Comparison of ENCODE assay signal across 14 cellular contexts in genomic region chr6:121759370-121759769, GRCh38.
DNase-seq lines count a peak whose midpoint lies in the region; ATAC-seq, FAIRE-seq and TF ChIP-seq lines count a peak whose summit lies in the region.
"Had no signal": no experiment of that assay in that cellular context is flagged by ENCODE, and none has a peak within 500 bp of the region (broad histone marks: within the 10 kb centered on the region; RNA-seq: fewer than 3 reads in every experiment).

No MANE protein-coding gene starts in this region.

- dilution Hi-C loops in endothelial cell of umbilical vein (cut with MboI; ENCODE audit: extremely low pct_ligation_motif_present, low sequenced_read_pairs) = no loop called here

- peak; percentile 58 for ATAC-seq in GM18867 (IDR thresholded peaks at IDR 0.05; ENCODE audit: unreplicated experiment)
- peak; percentile 75 for ATAC-seq in HG02623 (IDR thresholded peaks at IDR 0.05; ENCODE audit: unreplicated experiment)
- ATAC-seq in HG03469 (IDR thresholded peaks at IDR 0.05; ENCODE audit: unreplicated experiment) = peak; percentile 40
- no peak for ATAC-seq in HG03139 (IDR thresholded peaks at IDR 0.05; ENCODE audit: unreplicated experiment)
- ATAC-seq: HepG2, left lung, SK-N-SH treated with all-trans-retinoic acid at 6 μM for 48 hours had no signal

- H3K4me3 ChIP-seq in endothelial cell of umbilical vein (replicated peaks in 1 of 3; ENCODE audit: insufficient read depth in 1 of 3, low read depth in 1 of 3, low read length in 3 of 3) = no peak overlapping the region
- H3K4me3 ChIP-seq: left lung, suprapubic skin had no signal

- DNase-seq in endothelial cell of umbilical vein (ENCODE audit: low read depth, low spot score) = peak; percentile 2
- DNase-seq in substantia nigra (lab: John Stamatoyannopoulos, UW) = no peak
- DNase-seq in mesenteric fat pad (ENCODE audit: low spot score) = no peak
- DNase-seq: activated naive CD4-positive, alpha-beta T cell treated with anti-CD3 and anti-CD28 coated beads, Interleukin-2, amount 10 ng/mL, durations not matched to agents 7 days and 5 days; HCEC 1CT; left lung; NCI-H1092 had no signal

- FAIRE-seq in endothelial cell of umbilical vein (lab: Jason Lieb, UNC) = no peak
- FAIRE-seq: HepG2 had no signal

- H3K9me1 ChIP-seq in endothelial cell of umbilical vein (replicated peaks; ENCODE audit: control insufficient read depth, extremely low read depth, insufficient read depth, low read length) = no peaks in the 10 kb centered on the region

- no peaks in the 10 kb centered on the region for H3K36me3 ChIP-seq in endothelial cell of umbilical vein (ENCODE audit: control insufficient read depth in 2 of 2, extremely low read depth in 1 of 2, insufficient read depth in 2 of 2, low read length in 2 of 2)
- H3K36me3 ChIP-seq: left lung, suprapubic skin had no signal

- H4K20me1 ChIP-seq in endothelial cell of umbilical vein (replicated peaks; ENCODE audit: control insufficient read depth, extremely low read depth, insufficient read depth, low read length) = no peaks in the 10 kb centered on the region

- H3K27ac ChIP-seq in endothelial cell of umbilical vein (ENCODE audit: insufficient read depth, low read depth, low read length) (no peak overlapping the region), substantia nigra (ENCODE audit: low read depth, low read length, poor library complexity, severe bottlenecking) (no peak overlapping the region)
- H3K27ac ChIP-seq: left lung, suprapubic skin had no signal

- H3K27me3 ChIP-seq in endothelial cell of umbilical vein (ENCODE audit: control insufficient read depth in 2 of 2, insufficient read depth in 2 of 2, low read length in 2 of 2) = no peaks in the 10 kb centered on the region
- H3K27me3 ChIP-seq: left lung, suprapubic skin had no signal

- no peaks in the 10 kb centered on the region for H3K4me1 ChIP-seq in endothelial cell of umbilical vein (ENCODE audit: control insufficient read depth, extremely low read depth, insufficient read depth, low read length)
- H3K4me1 ChIP-seq: left lung had no signal

- no peak overlapping the region for H3K4me2 ChIP-seq in endothelial cell of umbilical vein (ENCODE audit: insufficient read depth, low read length)

- CTCF ChIA-PET in endothelial cell of umbilical vein (lab: Charles Lee) = interaction anchor here (0.5 to 1.5 kb wide), 3 partner anchors 13 to 331 kb away, joined by 3 to 4 read pairs (median 3); no protein-coding TSS in a partner anchor

- TF ChIP-seq POLR2A in endothelial cell of umbilical vein (IDR thresholded peaks at IDR 0.05; ENCODE audit: low read depth, low read length) = no peak

- no peak overlapping the region for H3K9ac ChIP-seq in endothelial cell of umbilical vein (replicated peaks; ENCODE audit: extremely low read depth, insufficient read depth, low read length)

- intact Hi-C loops in endothelial cell of umbilical vein (cut with micrococcal nuclease) = loop anchor here (5.0 kb wide), 1 partner anchor 58 kb away; no protein-coding TSS in a partner anchor

- no TSS peak for BruUV-seq in endothelial cell of umbilical vein (replicated peaks; lab: Mats Ljungman, UMichigan)

- H3K79me2 ChIP-seq in endothelial cell of umbilical vein (ENCODE audit: control insufficient read depth, insufficient read depth, low read length) = no peaks in the 10 kb centered on the region

- no peak overlapping the region for H2AFZ ChIP-seq in endothelial cell of umbilical vein (ENCODE audit: low read depth, low read length)

- TF ChIP-seq CTCF in endothelial cell of umbilical vein (IDR thresholded peaks at IDR 0.05; ENCODE audit: extremely low read depth in 1 of 2, insufficient read depth in 1 of 2, low read depth in 1 of 2, low read length in 2 of 2) = no peak

- no peaks in the 10 kb centered on the region for H3K9me3 ChIP-seq in endothelial cell of umbilical vein (replicated peaks; ENCODE audit: control insufficient read depth, insufficient read depth, low read length)
- H3K9me3 ChIP-seq: suprapubic skin had no signal

- POLR2A ChIA-PET in endothelial cell of umbilical vein (lab: Charles Lee) = no interaction called here

TF ChIP-seq in endothelial cell of umbilical vein, 7 proteins besides CTCF, POLR2A, EP300 and RAD21:
- no peak for TF ChIP-seq FOS (IDR thresholded peaks at IDR 0.05; ENCODE audit: borderline replicate concordance, insufficient read depth, low read length)
- no peak for TF ChIP-seq EZH2 (IDR thresholded peaks at IDR 0.05; ENCODE audit: borderline replicate concordance, low read depth, low read length, severe bottlenecking)
- TF ChIP-seq, protein P1, sequence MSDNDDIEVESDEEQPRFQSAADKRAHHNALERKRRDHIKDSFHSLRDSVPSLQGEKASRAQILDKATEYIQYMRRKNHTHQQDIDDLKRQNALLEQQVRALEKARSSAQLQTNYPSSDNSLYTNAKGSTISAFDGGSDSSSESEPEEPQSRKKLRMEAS (IDR thresholded peaks at IDR 0.05; ENCODE audit: insufficient read depth, insufficient read length) = no peak
- TF ChIP-seq JUN (IDR thresholded peaks at IDR 0.05; ENCODE audit: borderline replicate concordance, insufficient read depth, insufficient read length, low read depth) = no peak
- no peak for TF ChIP-seq MYC (IDR thresholded peaks at IDR 0.05; ENCODE audit: low read depth, low read length)
- TF ChIP-seq POLR2AphosphoS5 (IDR thresholded peaks at IDR 0.05; ENCODE audit: insufficient read depth, low read depth, low read length) = no peak
- TF ChIP-seq GATA2 (IDR thresholded peaks at IDR 0.05; ENCODE audit: insufficient read depth, insufficient read length, low read depth, low read length) = no peak
